7 cellular contexts compared by ENCODE assay signal in the genomic region with DNA sequence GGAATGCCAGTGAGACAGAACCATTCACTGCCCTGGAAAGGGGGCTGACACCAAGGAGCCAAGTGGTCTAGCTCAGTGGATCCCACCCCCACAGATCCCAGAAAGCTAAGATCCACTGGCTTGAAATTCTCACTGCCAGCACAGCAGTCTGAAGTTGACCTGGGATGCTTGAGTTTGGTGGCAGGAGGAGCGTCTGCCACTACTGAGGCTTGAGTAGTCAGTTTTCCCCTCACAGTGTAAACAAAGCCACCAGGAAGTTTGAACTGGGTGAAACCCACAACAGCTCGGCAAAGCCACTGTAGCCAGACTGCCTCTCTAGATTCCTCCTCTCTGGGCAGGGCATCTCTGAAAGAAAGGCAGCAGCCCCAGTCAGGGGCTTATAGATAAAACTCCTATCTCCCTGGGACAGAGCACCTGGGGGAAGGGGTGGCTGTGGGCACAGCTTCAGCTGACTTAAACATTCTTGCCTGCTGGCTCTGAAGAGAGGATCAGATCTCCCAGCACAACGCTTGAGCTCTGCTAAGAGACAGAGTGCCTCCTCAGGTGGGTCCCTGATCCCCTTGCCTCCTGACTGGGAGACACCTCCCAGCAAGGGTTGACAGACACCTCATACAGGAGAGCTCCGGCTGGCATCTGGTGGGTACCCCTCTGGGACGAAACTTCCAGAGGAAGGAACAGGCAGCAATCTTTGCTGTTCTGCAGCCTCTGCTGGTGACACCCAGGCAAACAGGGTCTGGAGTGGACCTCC. TPM values are rescaled to one million over a fixed set of nuclear protein-coding genes. Genes with fewer than 3 reads are reported as not detected.
DNase-seq lines count a peak whose midpoint lies in the region; ATAC-seq, FAIRE-seq and TF ChIP-seq lines count a peak whose summit lies in the region.
"Not testable (repeated sequence)": the region's sequence is repeated elsewhere in the genome, so short reads cannot be mapped to it uniquely, and the experiment has no call there.

No MANE protein-coding gene starts in this region.

- H3K9me3 Mint-ChIP-seq in CD14-positive monocyte (peaks cover 5 to 17% (median 9%) of the 10 kb centered on the region in 7 donors), endodermal cell (peaks cover 14% of the 10 kb centered on the region)
- H3K9me3 Mint-ChIP-seq in activated CD4-positive, alpha-beta memory T cell treated with anti-CD3 and anti-CD28 coated beads, Interleukin-2, amount 10 ng/mL, durations not matched to agents 7 days and 5 days = not testable (repeated sequence)

- CTCF ChIA-PET in activated CD4-positive, alpha-beta memory T cell treated with anti-CD3 and anti-CD28 coated beads, Interleukin-2, amount 10 ng/mL, durations not matched to agents 7 days and 5 days (lab: Charles Lee) = interaction anchor here (1.8 kb wide), 1 partner anchor 12 kb away, joined by 6 read pairs; a partner anchor contains a TSS
- CTCF ChIA-PET in HepG2 (lab: Yijun Ruan, JAX; ENCODE audit: low intra/inter-chr PET ratio, low total read pairs) = not testable (repeated sequence)

- not testable (repeated sequence) for H3K9me3 ChIP-seq in endodermal cell (ENCODE audit: control insufficient read depth, low read length); HepG2 (ENCODE audit: low read length); sigmoid colon; tibial artery

- peak overlapping the region; percentile 42; the same call in 1 of the 2 replicates for H3K4me2 ChIP-seq in HepG2 (ENCODE audit: low read depth, low read length)

- 82% methylated on average over 5 of the region's 5 CpGs; no CpG with 5 or more reads in 1 of the 2 experiments for WGBS in endodermal cell (ENCODE audit: insufficient coverage in 1 of 2, insufficient read length in 1 of 2), 2 experiments
- WGBS in HepG2 (ENCODE audit: low lambda C conversion rate) = 31% methylated on average over 5 of the region's 5 CpGs
- 60 to 75% methylated on average over 5 of the region's 5 CpGs for WGBS in sigmoid colon, 2 donors

- not testable (repeated sequence) for H3K4me3 ChIP-seq in endodermal cell (ENCODE audit: low read length); HepG2 (replicated peaks in 1 of 3; ENCODE audit: insufficient read depth in 1 of 3, low read depth in 2 of 3, low read length in 3 of 3); sigmoid colon; tibial artery

- DNase-seq in CD14-positive monocyte (ENCODE audit: low spot score) = peak; percentile 15
- DNase-seq in OCI-M1 (lab: John Stamatoyannopoulos, UW) = peak; percentile 25
- DNase-seq in activated CD4-positive, alpha-beta memory T cell treated with anti-CD3 and anti-CD28 coated beads, Interleukin-2, amount 10 ng/mL, durations not matched to agents 7 days and 5 days = peak; percentile 6
- DNase-seq in endodermal cell = peak; percentile 45
- not testable (repeated sequence) for DNase-seq in HepG2 (ENCODE audit: low spot score)
- DNase-seq in sigmoid colon = peak; percentile 43
- DNase-seq in tibial artery = peak; percentile 10 to 33

- H3K27me3 Mint-ChIP-seq in CD14-positive monocyte (ENCODE audit: low read depth in 3 of 3) = peaks cover 14 to 27% (median 14%) of the 10 kb centered on the region in 3 donors
- peaks cover 54% of the 10 kb centered on the region for H3K27me3 Mint-ChIP-seq in activated CD4-positive, alpha-beta memory T cell treated with anti-CD3 and anti-CD28 coated beads, Interleukin-2, amount 10 ng/mL, durations not matched to agents 7 days and 5 days
- H3K27me3 Mint-ChIP-seq in endodermal cell (ENCODE audit: insufficient read depth) = peaks cover 29% of the 10 kb centered on the region

- not testable (repeated sequence) for H4K20me1 ChIP-seq in HepG2 (ENCODE audit: insufficient read depth, low read length)

- not testable (repeated sequence) for ATAC-seq in HepG2

- not testable (repeated sequence) for H3K36me3 ChIP-seq in endodermal cell (ENCODE audit: control insufficient read depth, insufficient read depth, low read length); HepG2 (replicated peaks in 1 of 2; ENCODE audit: control insufficient read depth in 1 of 2, insufficient read depth in 2 of 2, low read length in 2 of 2); sigmoid colon; tibial artery

- H3K27me3 ChIP-seq in endodermal cell (ENCODE audit: control insufficient read depth, insufficient read depth, low read length, poor library complexity, severe bottlenecking); HepG2 (ENCODE audit: control insufficient read depth in 1 of 2, insufficient read depth in 2 of 2, low read length in 2 of 2); sigmoid colon; tibial artery: not testable (repeated sequence)

- TF ChIP-seq POLR2A in HepG2 (IDR thresholded peaks at IDR 0.05; ENCODE audit: insufficient read depth in 1 of 2, low read depth in 2 of 2, low read length in 2 of 2); sigmoid colon (IDR thresholded peaks at IDR 0.05): not testable (repeated sequence)

- intact Hi-C loops in CD14-positive monocyte (cut with micrococcal nuclease); sigmoid colon (cut with DNase I); tibial artery (cut with DNase I; ENCODE audit: low total_unique reads): not testable (repeated sequence)
- intact Hi-C loops in HepG2 (cut with micrococcal nuclease; ENCODE audit: unreplicated experiment) = loop anchor here (1.0 kb wide), 1 partner anchor 47 kb away; no protein-coding TSS in a partner anchor

- not testable (repeated sequence) for H2AFZ ChIP-seq in HepG2 (ENCODE audit: low read length)

- POLR2A ChIA-PET in activated CD4-positive, alpha-beta memory T cell treated with anti-CD3 and anti-CD28 coated beads, Interleukin-2, amount 10 ng/mL, durations not matched to agents 7 days and 5 days (lab: Charles Lee) = not testable (repeated sequence)
- POLR2A ChIA-PET in HepG2 (lab: Yijun Ruan, JAX) = interaction anchor here (1.1 to 18.3 kb wide), 3 partner anchors 10 to 129 kb away, joined by 4 to 1537 read pairs (median 95); a partner anchor contains a TSS

- in situ Hi-C loops in HepG2 (cut with HindIII; ENCODE audit: extremely low pct_ligation_motif_present, low pct_unique_long_range_greater_than_20kb) = not testable (repeated sequence)

- peak overlapping the region in 1 of 7 donors; percentile 33 for H3K27ac Mint-ChIP-seq in CD14-positive monocyte
- H3K27ac Mint-ChIP-seq in activated CD4-positive, alpha-beta memory T cell treated with anti-CD3 and anti-CD28 coated beads, Interleukin-2, amount 10 ng/mL, durations not matched to agents 7 days and 5 days; endodermal cell: not testable (repeated sequence)

- H3K4me1 Mint-ChIP-seq in CD14-positive monocyte; activated CD4-positive, alpha-beta memory T cell treated with anti-CD3 and anti-CD28 coated beads, Interleukin-2, amount 10 ng/mL, durations not matched to agents 7 days and 5 days; endodermal cell: not testable (repeated sequence)

- H3K9ac ChIP-seq in endodermal cell (ENCODE audit: extremely low read depth, low read length, poor library complexity, severe bottlenecking); HepG2 (ENCODE audit: insufficient read depth, low read depth, low read length): not testable (repeated sequence)

- not testable (repeated sequence) for H3K79me2 ChIP-seq in HepG2 (ENCODE audit: insufficient read depth, low read length)

- peak overlapping the region in 1 of 2 donors; percentile 26 for H3K4me3 Mint-ChIP-seq in CD14-positive monocyte
- H3K4me3 Mint-ChIP-seq in activated CD4-positive, alpha-beta memory T cell treated with anti-CD3 and anti-CD28 coated beads, Interleukin-2, amount 10 ng/mL, durations not matched to agents 7 days and 5 days; endodermal cell: not testable (repeated sequence)

- not testable (repeated sequence) for H3K4me1 ChIP-seq in endodermal cell (ENCODE audit: control insufficient read depth, insufficient read depth, low read length)
- H3K4me1 ChIP-seq in HepG2 (ENCODE audit: insufficient read depth, low read length) = peaks cover 36% of the 10 kb centered on the region
- peaks cover 0 to 30% (median 26%) of the 10 kb centered on the region in 4 donors for H3K4me1 ChIP-seq in sigmoid colon
- peaks cover 0 to 19% (median 0%) of the 10 kb centered on the region in 4 donors for H3K4me1 ChIP-seq in tibial artery

- H3K27ac ChIP-seq in endodermal cell (ENCODE audit: low read depth, low read length); HepG2 (ENCODE audit: extremely low read length, insufficient read depth, low read length); sigmoid colon; tibial artery: not testable (repeated sequence)

- H3K36me3 Mint-ChIP-seq in CD14-positive monocyte; activated CD4-positive, alpha-beta memory T cell treated with anti-CD3 and anti-CD28 coated beads, Interleukin-2, amount 10 ng/mL, durations not matched to agents 7 days and 5 days (ENCODE audit: low read depth); endodermal cell (ENCODE audit: low read depth): not testable (repeated sequence)

- TF ChIP-seq CTCF in CD14-positive monocyte (IDR thresholded peaks at IDR 0.05); endodermal cell (conservative IDR thresholded peaks at IDR 0.05); HepG2 (CRISPR knock-in tag; IDR thresholded peaks at IDR 0.05); sigmoid colon (IDR thresholded peaks at IDR 0.05); tibial artery (IDR thresholded peaks at IDR 0.05): not testable (repeated sequence)

- TF ChIP-seq RAD21 in HepG2 (CRISPR knock-in tag; IDR thresholded peaks at IDR 0.05) = not testable (repeated sequence)

- not testable (repeated sequence) for TF ChIP-seq EP300 in HepG2 (IDR thresholded peaks at IDR 0.05; ENCODE audit: low read depth in 2 of 2, low read length in 2 of 2); HepG2 (CRISPR knock-in tag; IDR thresholded peaks at IDR 0.05; ENCODE audit: borderline replicate concordance); sigmoid colon (IDR thresholded peaks at IDR 0.05)

- not testable (repeated sequence) for BruUV-seq in HepG2 (replicated peaks; lab: Mats Ljungman, UMichigan)

- FAIRE-seq in HepG2 (lab: Jason Lieb, UNC) = not testable (repeated sequence)

RNA-seq across cellular contexts. Expression of a gene that starts 12.0 kb away (rescaled TPM):
- polyA plus RNA-seq in CD14-positive monocyte (10 to 100 TPM; 43.3 to 66.3 TPM), HepG2 (2011; rRNA removed) (192 and 237 TPM in 2 replicates), sigmoid colon (100 to 1,000 TPM in 2 of 3 donors, 10 to 100 TPM in 1; 60.6 to 200 (median 108) TPM)
- total RNA-seq in activated CD4-positive, alpha-beta memory T cell treated with anti-CD3 and anti-CD28 coated beads, Interleukin-2, amount 10 ng/mL, durations not matched to agents 7 days and 5 days = 10 to 100 TPM; 14.0 to 14.4 TPM
- total RNA-seq in endodermal cell (10 to 100 TPM; 25.6 to 47.0 TPM), HepG2 (2016; rRNA removed; fragmentation: Illumina TruSeq; extraction: Trizol) (192 and 268 TPM in 2 replicates), sigmoid colon (1,000 to 10,000 TPM in 2 of 4 donors, 100 to 1,000 TPM in 2; 753 to 1,323 (median 1,092) TPM)
- polyA plus RNA-seq in endodermal cell (2013, experiment 1 of 2) = 148 TPM
- 167 TPM for polyA plus RNA-seq in endodermal cell (2013, experiment 2 of 2)
- 40.2 and 44.0 TPM in 2 replicates for total RNA-seq in HepG2 (2016; cell fraction: cytosol; rRNA removed; fragmentation: Illumina TruSeq; extraction: Trizol; ENCODE audit: low read depth)
- 176 and 281 TPM in 2 replicates for total RNA-seq in HepG2 (2016; cell fraction: insoluble cytoplasmic fraction; rRNA removed; fragmentation: Illumina TruSeq; extraction: Trizol)
- 165 and 177 TPM in 2 replicates for total RNA-seq in HepG2 (2016; cell fraction: membrane; rRNA removed; fragmentation: Illumina TruSeq; extraction: Trizol)
- 193 and 207 TPM in 2 replicates for total RNA-seq in HepG2 (2016; cell fraction: nucleus; rRNA removed; fragmentation: Illumina TruSeq; extraction: Trizol)
- 193 and 210 TPM in 2 replicates for polyA plus RNA-seq in HepG2 (2011; cell fraction: cytosol; rRNA removed)
- polyA plus RNA-seq in HepG2 (2011; cell fraction: nucleus; rRNA removed) = 241 and 269 TPM in 2 replicates
- polyA plus RNA-seq in HepG2 (2012) = 158 and 213 TPM in 2 replicates
- 33.6 and 36.3 TPM in 2 replicates for polyA plus RNA-seq in HepG2 (2016; cell fraction: cytosol; fragmentation: Illumina TruSeq; extraction: Trizol; ENCODE audit: low read depth)
- 232 and 273 TPM in 2 replicates for polyA plus RNA-seq in HepG2 (2016; cell fraction: insoluble cytoplasmic fraction; fragmentation: Illumina TruSeq; extraction: Trizol; ENCODE audit: low read depth)
- polyA plus RNA-seq in HepG2 (2016; cell fraction: membrane; fragmentation: Illumina TruSeq; extraction: Trizol; ENCODE audit: low read depth) = 112 and 122 TPM in 2 replicates
- polyA plus RNA-seq in HepG2 (2016; cell fraction: nucleus; fragmentation: Illumina TruSeq; extraction: Trizol; ENCODE audit: insufficient read depth, low read depth) = 333 and 350 TPM in 2 replicates
- polyA minus RNA-seq in HepG2 (2011; rRNA and poly(A)+ RNA removed; ENCODE audit: low replicate concordance) = 88.5 and 225 TPM in 2 replicates
- polyA minus RNA-seq in HepG2 (2011; cell fraction: cytosol; rRNA and poly(A)+ RNA removed) = 132 and 167 TPM in 2 replicates
- 162 and 170 TPM in 2 replicates for polyA minus RNA-seq in HepG2 (2011; cell fraction: nucleus; rRNA and poly(A)+ RNA removed)
